Comparison of ENCODE assay signal across 2 cellular contexts in the genomic region with DNA sequence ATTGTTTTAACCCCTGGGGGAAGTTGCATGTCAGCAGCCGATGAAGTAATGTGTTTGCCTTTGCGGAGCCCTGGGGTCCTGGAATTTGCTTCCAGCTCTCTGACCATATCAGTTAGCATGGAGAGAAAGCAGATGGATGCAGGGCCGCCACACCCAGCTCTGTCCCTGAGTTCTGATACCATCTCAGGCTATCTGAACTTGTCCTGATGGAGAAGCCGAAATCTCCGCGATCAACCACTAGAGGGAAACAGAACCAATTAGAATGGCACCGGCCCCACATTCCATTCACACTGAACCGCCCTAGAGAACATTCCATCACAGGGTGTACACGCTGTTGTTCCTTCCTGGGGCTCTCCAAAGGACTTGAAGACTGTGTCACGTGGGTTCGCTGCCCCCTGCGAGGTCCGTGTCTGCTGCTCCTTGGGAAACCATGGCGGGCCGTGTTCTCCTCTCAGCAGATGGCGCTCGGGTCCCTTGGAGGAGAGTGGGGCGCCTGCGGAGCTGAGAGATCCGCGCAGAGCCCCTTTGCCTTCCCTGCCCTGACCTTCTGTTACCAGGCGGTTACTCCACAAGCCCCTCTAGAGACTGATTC.
A peak's percentile ranks its signal among the peaks of the same experiment; 100 is the strongest.
TF ChIP-seq lines count a peak whose summit lies in the region.

No MANE protein-coding gene starts in this region.

TF ChIP-seq in WTC11, 78 proteins besides CTCF, POLR2A, EP300 and RAD21 (continued from another document and continues in another):
- TF ChIP-seq, protein P1, sequence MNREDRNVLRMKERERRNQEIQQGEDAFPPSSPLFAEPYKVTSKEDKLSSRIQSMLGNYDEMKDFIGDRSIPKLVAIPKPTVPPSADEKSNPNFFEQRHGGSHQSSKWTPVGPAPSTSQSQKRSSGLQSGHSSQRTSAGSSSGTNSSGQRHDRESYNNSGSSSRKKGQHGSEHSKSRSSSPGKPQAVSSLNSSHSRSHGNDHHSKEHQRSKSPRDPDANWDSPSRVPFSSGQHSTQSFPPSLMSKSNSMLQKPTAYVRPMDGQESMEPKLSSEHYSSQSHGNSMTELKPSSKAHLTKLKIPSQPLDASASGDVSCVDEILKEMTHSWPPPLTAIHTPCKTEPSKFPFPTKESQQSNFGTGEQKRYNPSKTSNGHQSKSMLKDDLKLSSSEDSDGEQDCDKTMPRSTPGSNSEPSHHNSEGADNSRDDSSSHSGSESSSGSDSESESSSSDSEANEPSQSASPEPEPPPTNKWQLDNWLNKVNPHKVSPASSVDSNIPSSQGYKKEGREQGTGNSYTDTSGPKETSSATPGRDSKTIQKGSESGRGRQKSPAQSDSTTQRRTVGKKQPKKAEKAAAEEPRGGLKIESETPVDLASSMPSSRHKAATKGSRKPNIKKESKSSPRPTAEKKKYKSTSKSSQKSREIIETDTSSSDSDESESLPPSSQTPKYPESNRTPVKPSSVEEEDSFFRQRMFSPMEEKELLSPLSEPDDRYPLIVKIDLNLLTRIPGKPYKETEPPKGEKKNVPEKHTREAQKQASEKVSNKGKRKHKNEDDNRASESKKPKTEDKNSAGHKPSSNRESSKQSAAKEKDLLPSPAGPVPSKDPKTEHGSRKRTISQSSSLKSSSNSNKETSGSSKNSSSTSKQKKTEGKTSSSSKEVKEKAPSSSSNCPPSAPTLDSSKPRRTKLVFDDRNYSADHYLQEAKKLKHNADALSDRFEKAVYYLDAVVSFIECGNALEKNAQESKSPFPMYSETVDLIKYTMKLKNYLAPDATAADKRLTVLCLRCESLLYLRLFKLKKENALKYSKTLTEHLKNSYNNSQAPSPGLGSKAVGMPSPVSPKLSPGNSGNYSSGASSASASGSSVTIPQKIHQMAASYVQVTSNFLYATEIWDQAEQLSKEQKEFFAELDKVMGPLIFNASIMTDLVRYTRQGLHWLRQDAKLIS (CRISPR knock-in tag; IDR thresholded peaks at IDR 0.05; ENCODE audit: borderline replicate concordance) = no peak
- no peak for TF ChIP-seq NFYB (CRISPR knock-in tag; conservative IDR thresholded peaks at IDR 0.05; ENCODE audit: low read depth)
- TF ChIP-seq MYBL2 (CRISPR knock-in tag; IDR thresholded peaks at IDR 0.05) = no peak
- no peak for TF ChIP-seq TCF7 (CRISPR knock-in tag; IDR thresholded peaks at IDR 0.05; ENCODE audit: low read depth)
- no peak for TF ChIP-seq ZBTB21 (CRISPR knock-in tag; IDR thresholded peaks at IDR 0.05; ENCODE audit: borderline replicate concordance)
- TF ChIP-seq SOX15 (CRISPR knock-in tag; IDR thresholded peaks at IDR 0.05) = no peak
- TF ChIP-seq, protein P2, sequence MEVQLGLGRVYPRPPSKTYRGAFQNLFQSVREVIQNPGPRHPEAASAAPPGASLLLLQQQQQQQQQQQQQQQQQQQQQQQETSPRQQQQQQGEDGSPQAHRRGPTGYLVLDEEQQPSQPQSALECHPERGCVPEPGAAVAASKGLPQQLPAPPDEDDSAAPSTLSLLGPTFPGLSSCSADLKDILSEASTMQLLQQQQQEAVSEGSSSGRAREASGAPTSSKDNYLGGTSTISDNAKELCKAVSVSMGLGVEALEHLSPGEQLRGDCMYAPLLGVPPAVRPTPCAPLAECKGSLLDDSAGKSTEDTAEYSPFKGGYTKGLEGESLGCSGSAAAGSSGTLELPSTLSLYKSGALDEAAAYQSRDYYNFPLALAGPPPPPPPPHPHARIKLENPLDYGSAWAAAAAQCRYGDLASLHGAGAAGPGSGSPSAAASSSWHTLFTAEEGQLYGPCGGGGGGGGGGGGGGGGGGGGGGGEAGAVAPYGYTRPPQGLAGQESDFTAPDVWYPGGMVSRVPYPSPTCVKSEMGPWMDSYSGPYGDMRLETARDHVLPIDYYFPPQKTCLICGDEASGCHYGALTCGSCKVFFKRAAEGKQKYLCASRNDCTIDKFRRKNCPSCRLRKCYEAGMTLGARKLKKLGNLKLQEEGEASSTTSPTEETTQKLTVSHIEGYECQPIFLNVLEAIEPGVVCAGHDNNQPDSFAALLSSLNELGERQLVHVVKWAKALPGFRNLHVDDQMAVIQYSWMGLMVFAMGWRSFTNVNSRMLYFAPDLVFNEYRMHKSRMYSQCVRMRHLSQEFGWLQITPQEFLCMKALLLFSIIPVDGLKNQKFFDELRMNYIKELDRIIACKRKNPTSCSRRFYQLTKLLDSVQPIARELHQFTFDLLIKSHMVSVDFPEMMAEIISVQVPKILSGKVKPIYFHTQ (CRISPR knock-in tag; IDR thresholded peaks at IDR 0.05) = no peak
- no peak for TF ChIP-seq JUN (CRISPR knock-in tag; IDR thresholded peaks at IDR 0.05)
- TF ChIP-seq FOXP4 (CRISPR knock-in tag; IDR thresholded peaks at IDR 0.05) = no peak
- TF ChIP-seq ZNF396 (CRISPR knock-in tag; IDR thresholded peaks at IDR 0.05; ENCODE audit: borderline replicate concordance) = peak; percentile 67; the same call in 1 of the 2 replicates
- TF ChIP-seq, protein P3, sequence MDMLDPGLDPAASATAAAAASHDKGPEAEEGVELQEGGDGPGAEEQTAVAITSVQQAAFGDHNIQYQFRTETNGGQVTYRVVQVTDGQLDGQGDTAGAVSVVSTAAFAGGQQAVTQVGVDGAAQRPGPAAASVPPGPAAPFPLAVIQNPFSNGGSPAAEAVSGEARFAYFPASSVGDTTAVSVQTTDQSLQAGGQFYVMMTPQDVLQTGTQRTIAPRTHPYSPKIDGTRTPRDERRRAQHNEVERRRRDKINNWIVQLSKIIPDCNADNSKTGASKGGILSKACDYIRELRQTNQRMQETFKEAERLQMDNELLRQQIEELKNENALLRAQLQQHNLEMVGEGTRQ (CRISPR knock-in tag; IDR thresholded peaks at IDR 0.05) = peak; percentile 91
- TF ChIP-seq TEAD1 (CRISPR knock-in tag; IDR thresholded peaks at IDR 0.05) = peak; percentile 73; the same call in 1 of the 2 replicates
- peak; percentile 78 for TF ChIP-seq ETV6 (CRISPR knock-in tag; IDR thresholded peaks at IDR 0.05)

TF ChIP-seq in H1, 55 proteins besides CTCF, POLR2A, EP300 and RAD21 (continued from another document and continues in another):
- TF ChIP-seq, protein P4, sequence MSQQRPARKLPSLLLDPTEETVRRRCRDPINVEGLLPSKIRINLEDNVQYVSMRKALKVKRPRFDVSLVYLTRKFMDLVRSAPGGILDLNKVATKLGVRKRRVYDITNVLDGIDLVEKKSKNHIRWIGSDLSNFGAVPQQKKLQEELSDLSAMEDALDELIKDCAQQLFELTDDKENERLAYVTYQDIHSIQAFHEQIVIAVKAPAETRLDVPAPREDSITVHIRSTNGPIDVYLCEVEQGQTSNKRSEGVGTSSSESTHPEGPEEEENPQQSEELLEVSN (IDR thresholded peaks at IDR 0.05) = peak; percentile 47; the same call in 1 of the 2 replicates
- TF ChIP-seq EGR1 (IDR thresholded peaks at IDR 0.05; ENCODE audit: borderline replicate concordance, low read depth, low read length) (no peak), MAX (IDR thresholded peaks at IDR 0.05) (peak; percentile 85), TCF12 (IDR thresholded peaks at IDR 0.05; ENCODE audit: low read depth, low read length) (no peak), SUZ12 (IDR thresholded peaks at IDR 0.05; ENCODE audit: low read length) (no peak), CBX5 (IDR thresholded peaks at IDR 0.05; ENCODE audit: low read depth, low read length) (no peak), TAF7 (optimal IDR thresholded peaks at IDR 0.05; ENCODE audit: borderline replicate concordance, low read depth, low read length) (no peak), KDM5A (IDR thresholded peaks at IDR 0.05; ENCODE audit: low read length) (no peak), SAP30 (IDR thresholded peaks at IDR 0.05; ENCODE audit: insufficient read depth, insufficient replicate concordance, low read length) (no peak), GABPA (IDR thresholded peaks at IDR 0.05; ENCODE audit: borderline replicate concordance, insufficient read depth, low read length) (no peak), BRCA1 (IDR thresholded peaks at IDR 0.05; ENCODE audit: low read depth, low read length) (no peak), TBP (IDR thresholded peaks at IDR 0.05; ENCODE audit: low read depth, low read length) (no peak), SP1 (IDR thresholded peaks at IDR 0.05; ENCODE audit: low read depth, low read length) (no peak), POU5F1 (IDR thresholded peaks at IDR 0.05; ENCODE audit: low read depth, low read length) (no peak), SIRT6 (IDR thresholded peaks at IDR 0.05; ENCODE audit: low read length) (no peak), NANOG (IDR thresholded peaks at IDR 0.05; ENCODE audit: insufficient read depth, low read depth, low read length, poor library complexity, severe bottlenecking) (peak; percentile 28), EZH2 (IDR thresholded peaks at IDR 0.05; ENCODE audit: low read depth, low read length, severe bottlenecking) (no peak), NRF1 (IDR thresholded peaks at IDR 0.05; ENCODE audit: low read depth, low read length) (no peak), ATF2 (IDR thresholded peaks at IDR 0.05; ENCODE audit: low read length) (no peak), SIX5 (IDR thresholded peaks at IDR 0.05; ENCODE audit: low read depth, low read length) (no peak), HDAC2 (IDR thresholded peaks at IDR 0.05; ENCODE audit: borderline replicate concordance in 1 of 2, low read depth in 2 of 2, low read length in 2 of 2) (peak in 1 of 2 experiments; percentile 74; a peak in 1 of 4 replicates), KDM1A (IDR thresholded peaks at IDR 0.05; ENCODE audit: borderline replicate concordance, low read length) (no peak)
- TF ChIP-seq, protein P5, sequence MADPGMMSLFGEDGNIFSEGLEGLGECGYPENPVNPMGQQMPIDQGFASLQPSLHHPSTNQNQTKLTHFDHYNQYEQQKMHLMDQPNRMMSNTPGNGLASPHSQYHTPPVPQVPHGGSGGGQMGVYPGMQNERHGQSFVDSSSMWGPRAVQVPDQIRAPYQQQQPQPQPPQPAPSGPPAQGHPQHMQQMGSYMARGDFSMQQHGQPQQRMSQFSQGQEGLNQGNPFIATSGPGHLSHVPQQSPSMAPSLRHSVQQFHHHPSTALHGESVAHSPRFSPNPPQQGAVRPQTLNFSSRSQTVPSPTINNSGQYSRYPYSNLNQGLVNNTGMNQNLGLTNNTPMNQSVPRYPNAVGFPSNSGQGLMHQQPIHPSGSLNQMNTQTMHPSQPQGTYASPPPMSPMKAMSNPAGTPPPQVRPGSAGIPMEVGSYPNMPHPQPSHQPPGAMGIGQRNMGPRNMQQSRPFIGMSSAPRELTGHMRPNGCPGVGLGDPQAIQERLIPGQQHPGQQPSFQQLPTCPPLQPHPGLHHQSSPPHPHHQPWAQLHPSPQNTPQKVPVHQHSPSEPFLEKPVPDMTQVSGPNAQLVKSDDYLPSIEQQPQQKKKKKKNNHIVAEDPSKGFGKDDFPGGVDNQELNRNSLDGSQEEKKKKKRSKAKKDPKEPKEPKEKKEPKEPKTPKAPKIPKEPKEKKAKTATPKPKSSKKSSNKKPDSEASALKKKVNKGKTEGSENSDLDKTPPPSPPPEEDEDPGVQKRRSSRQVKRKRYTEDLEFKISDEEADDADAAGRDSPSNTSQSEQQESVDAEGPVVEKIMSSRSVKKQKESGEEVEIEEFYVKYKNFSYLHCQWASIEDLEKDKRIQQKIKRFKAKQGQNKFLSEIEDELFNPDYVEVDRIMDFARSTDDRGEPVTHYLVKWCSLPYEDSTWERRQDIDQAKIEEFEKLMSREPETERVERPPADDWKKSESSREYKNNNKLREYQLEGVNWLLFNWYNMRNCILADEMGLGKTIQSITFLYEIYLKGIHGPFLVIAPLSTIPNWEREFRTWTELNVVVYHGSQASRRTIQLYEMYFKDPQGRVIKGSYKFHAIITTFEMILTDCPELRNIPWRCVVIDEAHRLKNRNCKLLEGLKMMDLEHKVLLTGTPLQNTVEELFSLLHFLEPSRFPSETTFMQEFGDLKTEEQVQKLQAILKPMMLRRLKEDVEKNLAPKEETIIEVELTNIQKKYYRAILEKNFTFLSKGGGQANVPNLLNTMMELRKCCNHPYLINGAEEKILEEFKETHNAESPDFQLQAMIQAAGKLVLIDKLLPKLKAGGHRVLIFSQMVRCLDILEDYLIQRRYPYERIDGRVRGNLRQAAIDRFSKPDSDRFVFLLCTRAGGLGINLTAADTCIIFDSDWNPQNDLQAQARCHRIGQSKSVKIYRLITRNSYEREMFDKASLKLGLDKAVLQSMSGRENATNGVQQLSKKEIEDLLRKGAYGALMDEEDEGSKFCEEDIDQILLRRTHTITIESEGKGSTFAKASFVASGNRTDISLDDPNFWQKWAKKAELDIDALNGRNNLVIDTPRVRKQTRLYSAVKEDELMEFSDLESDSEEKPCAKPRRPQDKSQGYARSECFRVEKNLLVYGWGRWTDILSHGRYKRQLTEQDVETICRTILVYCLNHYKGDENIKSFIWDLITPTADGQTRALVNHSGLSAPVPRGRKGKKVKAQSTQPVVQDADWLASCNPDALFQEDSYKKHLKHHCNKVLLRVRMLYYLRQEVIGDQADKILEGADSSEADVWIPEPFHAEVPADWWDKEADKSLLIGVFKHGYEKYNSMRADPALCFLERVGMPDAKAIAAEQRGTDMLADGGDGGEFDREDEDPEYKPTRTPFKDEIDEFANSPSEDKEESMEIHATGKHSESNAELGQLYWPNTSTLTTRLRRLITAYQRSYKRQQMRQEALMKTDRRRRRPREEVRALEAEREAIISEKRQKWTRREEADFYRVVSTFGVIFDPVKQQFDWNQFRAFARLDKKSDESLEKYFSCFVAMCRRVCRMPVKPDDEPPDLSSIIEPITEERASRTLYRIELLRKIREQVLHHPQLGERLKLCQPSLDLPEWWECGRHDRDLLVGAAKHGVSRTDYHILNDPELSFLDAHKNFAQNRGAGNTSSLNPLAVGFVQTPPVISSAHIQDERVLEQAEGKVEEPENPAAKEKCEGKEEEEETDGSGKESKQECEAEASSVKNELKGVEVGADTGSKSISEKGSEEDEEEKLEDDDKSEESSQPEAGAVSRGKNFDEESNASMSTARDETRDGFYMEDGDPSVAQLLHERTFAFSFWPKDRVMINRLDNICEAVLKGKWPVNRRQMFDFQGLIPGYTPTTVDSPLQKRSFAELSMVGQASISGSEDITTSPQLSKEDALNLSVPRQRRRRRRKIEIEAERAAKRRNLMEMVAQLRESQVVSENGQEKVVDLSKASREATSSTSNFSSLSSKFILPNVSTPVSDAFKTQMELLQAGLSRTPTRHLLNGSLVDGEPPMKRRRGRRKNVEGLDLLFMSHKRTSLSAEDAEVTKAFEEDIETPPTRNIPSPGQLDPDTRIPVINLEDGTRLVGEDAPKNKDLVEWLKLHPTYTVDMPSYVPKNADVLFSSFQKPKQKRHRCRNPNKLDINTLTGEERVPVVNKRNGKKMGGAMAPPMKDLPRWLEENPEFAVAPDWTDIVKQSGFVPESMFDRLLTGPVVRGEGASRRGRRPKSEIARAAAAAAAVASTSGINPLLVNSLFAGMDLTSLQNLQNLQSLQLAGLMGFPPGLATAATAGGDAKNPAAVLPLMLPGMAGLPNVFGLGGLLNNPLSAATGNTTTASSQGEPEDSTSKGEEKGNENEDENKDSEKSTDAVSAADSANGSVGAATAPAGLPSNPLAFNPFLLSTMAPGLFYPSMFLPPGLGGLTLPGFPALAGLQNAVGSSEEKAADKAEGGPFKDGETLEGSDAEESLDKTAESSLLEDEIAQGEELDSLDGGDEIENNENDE (IDR thresholded peaks at IDR 0.05; ENCODE audit: insufficient replicate concordance, low read length) = no peak
